ENCODE assay signal across 9 cellular contexts in genomic region chr17:67602974-67603373, GRCh38.
DNase-seq lines count a peak whose midpoint lies in the region; ATAC-seq, FAIRE-seq and TF ChIP-seq lines count a peak whose summit lies in the region.
"Had no signal": no experiment of that assay in that cellular context is flagged by ENCODE, and none has a peak within 500 bp of the region (broad histone marks: within the 10 kb centered on the region; RNA-seq: fewer than 3 reads in every experiment).

No MANE protein-coding gene starts in this region.

- no peak overlapping the region for H3K27ac ChIP-seq in parathyroid adenoma
- H3K27ac ChIP-seq: skin epidermis had no signal

- H3K4me3 ChIP-seq in epithelial cell of esophagus (ENCODE audit: low read length), result no peak overlapping the region
- no peak overlapping the region for H3K4me3 ChIP-seq in parathyroid adenoma (ENCODE audit: low read depth, low read length)
- H3K4me3 ChIP-seq: skin epidermis had no signal

- no peak overlapping the region for H3K4me3 Mint-ChIP-seq in activated CD4-positive, alpha-beta memory T cell treated with anti-CD3 and anti-CD28 coated beads for 36 hours

- peak; percentile 64 for ATAC-seq in GM19372 (IDR thresholded peaks at IDR 0.05; ENCODE audit: low read depth, unreplicated experiment)

- TF ChIP-seq CTCF in epithelial cell of esophagus (IDR thresholded peaks at IDR 0.05; ENCODE audit: insufficient read depth, low read depth, low read length, missing control alignments) (peak; percentile 53), parathyroid adenoma (IDR thresholded peaks at IDR 0.05) (peak; percentile 58)

- CTCF ChIA-PET in activated CD4-positive, alpha-beta memory T cell treated with anti-CD3 and anti-CD28 coated beads for 36 hours (lab: Charles Lee), result interaction anchor here (1.1 to 4.1 kb wide), 8 partner anchors 46 to 238 kb away, joined by 3 to 23 read pairs (median 6); partner anchors contain the start of gene PITPNC1

- POLR2A ChIA-PET in activated CD4-positive, alpha-beta memory T cell treated with anti-CD3 and anti-CD28 coated beads for 36 hours (lab: Charles Lee), result no interaction called here

- H3K79me2 ChIP-seq in parathyroid adenoma, result no peaks in the 10 kb centered on the region

- H3K9me3 ChIP-seq in parathyroid adenoma (ENCODE audit: control insufficient read depth, low read length), result no peaks in the 10 kb centered on the region

- H3K27ac Mint-ChIP-seq in activated CD4-positive, alpha-beta memory T cell treated with anti-CD3 and anti-CD28 coated beads for 36 hours, result no peak overlapping the region

- DNase-seq in CD1c-positive myeloid dendritic cell (ENCODE audit: extremely low spot score) (peak; percentile 40), NCI-H2107 (lab: John Stamatoyannopoulos, UW) (peak; percentile 44), epithelial cell of esophagus (ENCODE audit: low read depth) (peak; percentile 58), NCI-H524 treated with DMSO at 0.1 percent for 48 hours (lab: John Stamatoyannopoulos, UW) (no peak), frontal cortex (ENCODE audit: low spot score in 2 of 2) (no peak)
- DNase-seq in activated CD4-positive, alpha-beta memory T cell treated with anti-CD3 and anti-CD28 coated beads for 36 hours, result peak; percentile 61

- H3K4me2 ChIP-seq in parathyroid adenoma (ENCODE audit: low read length), result no peak overlapping the region

- H3K4me1 Mint-ChIP-seq in activated CD4-positive, alpha-beta memory T cell treated with anti-CD3 and anti-CD28 coated beads for 36 hours (ENCODE audit: low read depth), result peaks cover 10% of the 10 kb centered on the region

- H3K9ac ChIP-seq in parathyroid adenoma, result no peak overlapping the region

- no peaks in the 10 kb centered on the region for H3K27me3 ChIP-seq in parathyroid adenoma (ENCODE audit: control insufficient read depth, insufficient read depth, low read length)

- intact Hi-C loops in activated CD4-positive, alpha-beta memory T cell treated with anti-CD3 and anti-CD28 coated beads for 36 hours (cut with micrococcal nuclease), result loop anchor here (1.0 to 2.0 kb wide), 2 partner anchors 216 to 226 kb away; partner anchors contain the start of gene PITPNC1

- no peak for FAIRE-seq in frontal cortex (lab: Jason Lieb, UNC)

- H3K36me3 ChIP-seq in parathyroid adenoma (ENCODE audit: control insufficient read depth, insufficient read depth, low read length), result no peaks in the 10 kb centered on the region

- H3K4me1 ChIP-seq in parathyroid adenoma, result peaks cover 17% of the 10 kb centered on the region

- no peak overlapping the region for H2AFZ ChIP-seq in parathyroid adenoma

- no peaks in the 10 kb centered on the region for H3K36me3 Mint-ChIP-seq in activated CD4-positive, alpha-beta memory T cell treated with anti-CD3 and anti-CD28 coated beads for 36 hours

- no peaks in the 10 kb centered on the region for H3K27me3 Mint-ChIP-seq in activated CD4-positive, alpha-beta memory T cell treated with anti-CD3 and anti-CD28 coated beads for 36 hours

- no peaks in the 10 kb centered on the region for H3K9me3 Mint-ChIP-seq in activated CD4-positive, alpha-beta memory T cell treated with anti-CD3 and anti-CD28 coated beads for 36 hours

Comparison
In these comparisons a context has a peak if more than half of its experiments do, and no peak if none do; other contexts are left out.
1. DNase-seq: peak in CD1c-positive myeloid dendritic cell (single experiment), NCI-H2107 (single experiment), activated CD4-positive, alpha-beta memory T cell treated with anti-CD3 and anti-CD28 coated beads for 36 hours (single experiment) and epithelial cell of esophagus (single experiment); none in NCI-H524 treated with DMSO at 0.1 percent for 48 hours (single experiment) and frontal cortex (0 of 2).